17 cellular contexts compared by ENCODE assay signal in genomic region chr15:84782346-84782745, GRCh38. TPM values are rescaled to one million over a fixed set of nuclear protein-coding genes. Genes with fewer than 3 reads are reported as not detected.
DNase-seq lines count a peak whose midpoint lies in the region; ATAC-seq and TF ChIP-seq lines count a peak whose summit lies in the region.
"Had no signal": no experiment of that assay in that cellular context is flagged by ENCODE, and none has a peak within 500 bp of the region (broad histone marks: within the 10 kb centered on the region; RNA-seq: fewer than 3 reads in every experiment).

No MANE protein-coding gene starts in this region.

- H3K27me3 Mint-ChIP-seq in activated CD4-positive, alpha-beta T cell treated with anti-CD3 and anti-CD28 coated beads for 36 hours = no peaks in the 10 kb centered on the region
- H3K27me3 Mint-ChIP-seq in activated CD8-positive, alpha-beta T cell treated with anti-CD3 and anti-CD28 coated beads, Interleukin-2, amount 10 ng/mL, durations not matched to agents 7 days and 5 days (ENCODE audit: low read depth) = no peaks in the 10 kb centered on the region

- TF ChIP-seq POLR2A in gastrocnemius medialis (IDR thresholded peaks at IDR 0.05) (no peak), GM18505 (IDR thresholded peaks at IDR 0.05; ENCODE audit: borderline replicate concordance, extremely low read depth, insufficient read depth, insufficient read length) (no peak)

- peaks cover 47% of the 10 kb centered on the region for H3K4me1 Mint-ChIP-seq in activated CD4-positive, alpha-beta T cell treated with anti-CD3 and anti-CD28 coated beads for 36 hours
- peaks cover 35% of the 10 kb centered on the region for H3K4me1 Mint-ChIP-seq in activated CD8-positive, alpha-beta T cell treated with anti-CD3 and anti-CD28 coated beads, Interleukin-2, amount 10 ng/mL, durations not matched to agents 7 days and 5 days (ENCODE audit: low read depth)

- H3K9me3 Mint-ChIP-seq in activated CD4-positive, alpha-beta T cell treated with anti-CD3 and anti-CD28 coated beads for 36 hours (ENCODE audit: low read depth) = no peaks in the 10 kb centered on the region
- no peaks in the 10 kb centered on the region for H3K9me3 Mint-ChIP-seq in activated CD8-positive, alpha-beta T cell treated with anti-CD3 and anti-CD28 coated beads, Interleukin-2, amount 10 ng/mL, durations not matched to agents 7 days and 5 days (ENCODE audit: insufficient read depth)

- intact Hi-C loops in activated CD4-positive, alpha-beta T cell treated with anti-CD3 and anti-CD28 coated beads for 36 hours (cut with DNase I, micrococcal nuclease) = no loop called here
- intact Hi-C loops in gastrocnemius medialis (cut with DNase I; ENCODE audit: low total_unique reads) = no loop called here

- H3K4me3 Mint-ChIP-seq in activated CD4-positive, alpha-beta T cell treated with anti-CD3 and anti-CD28 coated beads for 36 hours = no peak overlapping the region
- no peak overlapping the region for H3K4me3 Mint-ChIP-seq in activated CD8-positive, alpha-beta T cell treated with anti-CD3 and anti-CD28 coated beads, Interleukin-2, amount 10 ng/mL, durations not matched to agents 7 days and 5 days

- DNase-seq in activated CD4-positive, alpha-beta T cell treated with anti-CD3 and anti-CD28 coated beads for 36 hours = no peak
- DNase-seq in activated CD4-positive, alpha-beta T cell treated with anti-CD3 and anti-CD28 coated beads, Interleukin-2, amount 50 U/mL, for 1 hour = no peak
- DNase-seq in GM12865 (ENCODE audit: low read depth) (peak; percentile 15), gastrocnemius medialis (no peak), SK-N-DZ (ENCODE audit: low spot score) (no peak), NCI-H2171 treated with DMSO at 0.1 percent for 48 hours (lab: John Stamatoyannopoulos, UW) (no peak)
- DNase-seq in activated CD8-positive, alpha-beta T cell treated with anti-CD3 and anti-CD28 coated beads, Interleukin-2, amount 10 ng/mL, durations not matched to agents 7 days and 5 days = peak; percentile 29
- DNase-seq: COR-L47, GM23248, KG1, NCI-H1092, NCI-H1694 treated with DMSO at 0.1 percent for 48 hours, NCI-H446 treated with DMSO at 0.1 percent for 48 hours, NCI-H748 treated with DMSO at 0.1 percent for 48 hours, PC-9 had no signal

- TF ChIP-seq CTCF in GM12865 (IDR thresholded peaks at IDR 0.05; ENCODE audit: insufficient read depth, low read depth, low read length, missing control alignments) = no peak
- TF ChIP-seq CTCF in gastrocnemius medialis (IDR thresholded peaks at IDR 0.05 in 4 of 5, conservative IDR thresholded peaks at IDR 0.05 in 1 of 5) = no peak

- H3K4me3 ChIP-seq in GM12865 (ENCODE audit: low read depth, low read length) (no peak overlapping the region), gastrocnemius medialis (no peak overlapping the region)
- H3K4me3 ChIP-seq: BLaER1 treated with 17β-estradiol and CSF1 and Interleukin-3, amounts not matched to agents 10 nM and 100 nM; GM23248; PC-9 had no signal

- in situ Hi-C loops in gastrocnemius medialis (cut with MboI; ENCODE audit: low sequenced_read_pairs in 4 of 4) = no loop called here

- H3K27me3 ChIP-seq in gastrocnemius medialis = no peaks in the 10 kb centered on the region
- H3K27me3 ChIP-seq: BLaER1 treated with 17β-estradiol and CSF1 and Interleukin-3, amounts not matched to agents 10 nM and 100 nM had no signal

- POLR2A ChIA-PET in activated CD4-positive, alpha-beta T cell treated with anti-CD3 and anti-CD28 coated beads for 36 hours (lab: Charles Lee) = no interaction called here
- POLR2A ChIA-PET in activated CD8-positive, alpha-beta T cell treated with anti-CD3 and anti-CD28 coated beads, Interleukin-2, amount 10 ng/mL, durations not matched to agents 7 days and 5 days (lab: Charles Lee) = no interaction called here

- H3K27ac ChIP-seq in gastrocnemius medialis = peak overlapping the region; percentile 0 to 95 (median 82)
- H3K27ac ChIP-seq: BLaER1 treated with 17β-estradiol and CSF1 and Interleukin-3, amounts not matched to agents 10 nM and 100 nM; GM23248; PC-9 had no signal

- H3K36me3 ChIP-seq in gastrocnemius medialis = peaks cover 0 to 26% of the 10 kb centered on the region in 2 donors

- H3K9me3 ChIP-seq in gastrocnemius medialis = no peaks in the 10 kb centered on the region
- H3K9me3 ChIP-seq: BLaER1 treated with 17β-estradiol and CSF1 and Interleukin-3, amounts not matched to agents 10 nM and 100 nM had no signal

- CTCF ChIA-PET in activated CD4-positive, alpha-beta T cell treated with anti-CD3 and anti-CD28 coated beads for 36 hours (lab: Charles Lee) = no interaction called here
- CTCF ChIA-PET in activated CD8-positive, alpha-beta T cell treated with anti-CD3 and anti-CD28 coated beads, Interleukin-2, amount 10 ng/mL, durations not matched to agents 7 days and 5 days (lab: Charles Lee) = no interaction called here

- H3K36me3 Mint-ChIP-seq in activated CD4-positive, alpha-beta T cell treated with anti-CD3 and anti-CD28 coated beads for 36 hours (ENCODE audit: low read depth) = peaks cover 34% of the 10 kb centered on the region
- peaks cover 54% of the 10 kb centered on the region for H3K36me3 Mint-ChIP-seq in activated CD8-positive, alpha-beta T cell treated with anti-CD3 and anti-CD28 coated beads, Interleukin-2, amount 10 ng/mL, durations not matched to agents 7 days and 5 days (ENCODE audit: low read depth)

- peaks cover 37 to 38% of the 10 kb centered on the region in 2 donors for H3K4me1 ChIP-seq in gastrocnemius medialis

- H3K27ac Mint-ChIP-seq in activated CD4-positive, alpha-beta T cell treated with anti-CD3 and anti-CD28 coated beads for 36 hours = peak overlapping the region; percentile 31
- peak overlapping the region; percentile 32 for H3K27ac Mint-ChIP-seq in activated CD8-positive, alpha-beta T cell treated with anti-CD3 and anti-CD28 coated beads, Interleukin-2, amount 10 ng/mL, durations not matched to agents 7 days and 5 days

- no peak for ATAC-seq in activated CD4-positive, alpha-beta T cell treated with anti-CD3 and anti-CD28 coated beads for 36 hours
- ATAC-seq in activated CD8-positive, alpha-beta T cell treated with anti-CD3 and anti-CD28 coated beads, Interleukin-2, amount 10 ng/mL, durations not matched to agents 7 days and 5 days = peak; percentile 64
- ATAC-seq in gastrocnemius medialis = no peak
- no peak for ATAC-seq in GM18505 (IDR thresholded peaks at IDR 0.05; ENCODE audit: unreplicated experiment)

RNA-seq across cellular contexts. Expression of gene ZNF592, which starts 34.0 kb away (rescaled TPM):
- 10 to 100 TPM; 25.5 to 30.8 TPM for total RNA-seq in activated CD4-positive, alpha-beta T cell treated with anti-CD3 and anti-CD28 coated beads for 36 hours
- 10 to 100 TPM; 36.5 to 36.6 TPM for total RNA-seq in activated CD8-positive, alpha-beta T cell treated with anti-CD3 and anti-CD28 coated beads, Interleukin-2, amount 10 ng/mL, durations not matched to agents 7 days and 5 days
- 10 to 100 TPM; 30.0 to 49.2 (median 33.8) TPM for total RNA-seq in gastrocnemius medialis
- polyA plus RNA-seq in SK-N-DZ (2014; cell fraction: cytosol; rRNA removed) = 8.3 and 8.5 TPM in 2 replicates
- polyA plus RNA-seq in SK-N-DZ (2014; cell fraction: nucleus; rRNA removed) = 7.3 and 12.6 TPM in 2 replicates

RNA-seq across cellular contexts. Expression of gene ALPK3, which starts 34.8 kb away (rescaled TPM):
- under 1 TPM; 0.05 TPM for total RNA-seq in activated CD4-positive, alpha-beta T cell treated with anti-CD3 and anti-CD28 coated beads for 36 hours
- under 1 TPM; 0.18 to 0.24 TPM for total RNA-seq in activated CD8-positive, alpha-beta T cell treated with anti-CD3 and anti-CD28 coated beads, Interleukin-2, amount 10 ng/mL, durations not matched to agents 7 days and 5 days
- total RNA-seq in gastrocnemius medialis = 100 to 1,000 TPM; 131 to 406 (median 305) TPM
- 0.12 and 0.14 TPM in 2 replicates for polyA plus RNA-seq in SK-N-DZ (2014; cell fraction: cytosol; rRNA removed)
- polyA plus RNA-seq in SK-N-DZ (2014; cell fraction: nucleus; rRNA removed) = 0.05 and 0.64 TPM in 2 replicates
- polyA plus RNA-seq: GM23248 had no signal

Comparison
In these comparisons a context has a peak if more than half of its experiments do, and no peak if none do; other contexts are left out.
1. DNase-seq: peak in GM12865 (single experiment) and activated CD8-positive, alpha-beta T cell treated with anti-CD3 and anti-CD28 coated beads, Interleukin-2, amount 10 ng/mL, durations not matched to agents 7 days and 5 days (single experiment); none in activated CD4-positive, alpha-beta T cell treated with anti-CD3 and anti-CD28 coated beads for 36 hours (single experiment), activated CD4-positive, alpha-beta T cell treated with anti-CD3 and anti-CD28 coated beads, Interleukin-2, amount 50 U/mL, for 1 hour (single experiment), gastrocnemius medialis (0 of 2), SK-N-DZ (single experiment) and NCI-H2171 treated with DMSO at 0.1 percent for 48 hours (single experiment).
2. RNA of gene ALPK3, which starts 34.8 kb away (total RNA-seq): 131 to 406 TPM in gastrocnemius medialis; 0.18 to 0.24 TPM in activated CD8-positive, alpha-beta T cell treated with anti-CD3 and anti-CD28 coated beads, Interleukin-2, amount 10 ng/mL, durations not matched to agents 7 days and 5 days and 0.05 TPM in activated CD4-positive, alpha-beta T cell treated with anti-CD3 and anti-CD28 coated beads for 36 hours; every median in the first group is over 100 times any median in the second.